Comparison of ENCODE assay signal across 9 cellular contexts in the genomic region with DNA sequence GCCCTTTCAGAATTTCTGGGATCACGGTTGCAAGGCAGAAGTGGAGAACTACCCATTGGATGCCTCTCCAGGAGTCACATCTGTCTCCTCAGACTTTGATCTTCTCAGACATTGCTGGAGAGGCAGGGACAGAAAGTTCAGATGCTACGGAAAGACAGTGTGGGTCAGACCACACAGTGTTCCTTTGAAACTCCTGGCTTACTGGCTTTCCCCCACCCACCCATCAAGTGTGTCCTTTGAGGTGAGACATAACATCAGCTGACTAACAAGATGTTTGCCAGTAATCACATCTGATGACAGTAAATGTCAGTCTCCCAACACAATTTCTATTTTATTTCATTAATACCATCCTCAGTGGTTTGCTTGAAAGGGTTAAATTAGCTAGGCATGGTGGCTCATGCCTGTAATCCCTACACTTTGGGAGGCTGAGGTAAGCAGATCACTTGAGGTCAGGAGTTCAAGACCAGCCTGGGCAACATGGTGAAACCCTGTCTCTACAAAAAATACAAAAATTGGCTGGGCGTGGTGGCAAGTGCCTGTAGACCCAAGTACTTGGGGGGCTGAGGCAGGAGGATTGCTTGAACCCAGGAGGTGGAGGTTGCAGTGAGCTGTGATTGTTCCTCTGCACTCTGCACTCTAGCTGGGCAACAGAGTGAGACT.
DNase-seq lines count a peak whose midpoint lies in the region; ATAC-seq, FAIRE-seq and TF ChIP-seq lines count a peak whose summit lies in the region.
"Had no signal": no experiment of that assay in that cellular context is flagged by ENCODE, and none has a peak within 500 bp of the region (broad histone marks: within the 10 kb centered on the region; RNA-seq: fewer than 3 reads in every experiment).

No MANE protein-coding gene starts in this region.

- POLR2A ChIA-PET in WTC11 (lab: Charles Lee), result no interaction called here

- DNase-seq in GM12892 (ENCODE audit: insufficient read length) (no peak), WTC11 (ENCODE audit: low spot score) (no peak), D721Med (ENCODE audit: insufficient read length, low spot score) (no peak)
- DNase-seq in activated naive CD8-positive, alpha-beta T cell treated with anti-CD3 and anti-CD28 coated beads, Interleukin-2, amount 50 U/mL, for 16 hours (ENCODE audit: low read depth, low spot score), result peak; percentile 65
- DNase-seq in stimulated activated CD4-positive, alpha-beta T cell treated with anti-CD3 and anti-CD28 coated beads, TNF-alpha, amount 100 ng/mL, for 24 hours (ENCODE audit: low read depth in 3 of 3), result peak; percentile 48 to 63 (median 61)
- DNase-seq in effector CD4-positive, alpha-beta T cell, result no peak

- FAIRE-seq in GM12892 (lab: Jason Lieb, UNC), result peak; percentile 63
- no peak for FAIRE-seq in D721Med (lab: Jason Lieb, UNC)
- FAIRE-seq: islet of Langerhans had no signal

- ATAC-seq in WTC11 (no peak; the same call in 1 of the 2 replicates), GM18502 (IDR thresholded peaks at IDR 0.05; ENCODE audit: poor library complexity, unreplicated experiment) (no peak), GM21737 (IDR thresholded peaks at IDR 0.05; ENCODE audit: unreplicated experiment) (no peak)

- peaks cover 38% of the 10 kb centered on the region for H3K36me3 Mint-ChIP-seq in WTC11

- H3K9me3 Mint-ChIP-seq in WTC11, result peaks cover 42% of the 10 kb centered on the region

- peaks cover 46% of the 10 kb centered on the region for H3K4me1 Mint-ChIP-seq in WTC11

- H3K27me3 Mint-ChIP-seq in WTC11 (ENCODE audit: low read depth), result peaks cover 21% of the 10 kb centered on the region

- CTCF ChIA-PET in WTC11 (lab: Charles Lee), result interaction anchor here (0.8 to 3.6 kb wide), 19 partner anchors 14 to 441 kb away, joined by 3 to 47 read pairs (median 4); no protein-coding TSS in a partner anchor

- TF ChIP-seq CTCF in WTC11 (IDR thresholded peaks at IDR 0.05), result no peak
- no peak for TF ChIP-seq CTCF in D721Med (IDR thresholded peaks at IDR 0.05; ENCODE audit: insufficient read depth, missing control alignments)

- peak overlapping the region; percentile 37; the same call in 1 of the 2 replicates for H3K27ac Mint-ChIP-seq in WTC11

- no peak overlapping the region for H3K4me3 Mint-ChIP-seq in WTC11

- TF ChIP-seq POLR2A in GM12892 (IDR thresholded peaks at IDR 0.05; ENCODE audit: low read depth, low read length), result no peak

TF ChIP-seq in WTC11, 78 proteins besides CTCF, POLR2A, EP300 and RAD21:
- TF ChIP-seq ZNF396 (CRISPR knock-in tag; IDR thresholded peaks at IDR 0.05; ENCODE audit: borderline replicate concordance) (no peak), FOXK1 (CRISPR knock-in tag; IDR thresholded peaks at IDR 0.05) (no peak), PRRX2 (CRISPR knock-in tag; IDR thresholded peaks at IDR 0.05) (no peak), ZNF219 (CRISPR knock-in tag; IDR thresholded peaks at IDR 0.05; ENCODE audit: borderline replicate concordance) (no peak), NR2C2 (CRISPR knock-in tag; IDR thresholded peaks at IDR 0.05) (no peak), FOXJ3 (CRISPR knock-in tag; IDR thresholded peaks at IDR 0.05; ENCODE audit: borderline replicate concordance) (no peak), NR3C1 (CRISPR knock-in tag; conservative IDR thresholded peaks at IDR 0.05; ENCODE audit: low read depth) (no peak), ESRRA (CRISPR knock-in tag; IDR thresholded peaks at IDR 0.05; ENCODE audit: borderline replicate concordance) (no peak), ZNF416 (CRISPR knock-in tag; IDR thresholded peaks at IDR 0.05) (no peak), CBFB (CRISPR knock-in tag; IDR thresholded peaks at IDR 0.05; ENCODE audit: low read depth) (no peak), ETV6 (CRISPR knock-in tag; IDR thresholded peaks at IDR 0.05) (no peak), SMAD4 (CRISPR knock-in tag; IDR thresholded peaks at IDR 0.05) (no peak), ZNF138 (CRISPR knock-in tag; conservative IDR thresholded peaks at IDR 0.05) (no peak), ZNF263 (CRISPR knock-in tag; IDR thresholded peaks at IDR 0.05; ENCODE audit: low read depth) (no peak)
- TF ChIP-seq, protein P1, sequence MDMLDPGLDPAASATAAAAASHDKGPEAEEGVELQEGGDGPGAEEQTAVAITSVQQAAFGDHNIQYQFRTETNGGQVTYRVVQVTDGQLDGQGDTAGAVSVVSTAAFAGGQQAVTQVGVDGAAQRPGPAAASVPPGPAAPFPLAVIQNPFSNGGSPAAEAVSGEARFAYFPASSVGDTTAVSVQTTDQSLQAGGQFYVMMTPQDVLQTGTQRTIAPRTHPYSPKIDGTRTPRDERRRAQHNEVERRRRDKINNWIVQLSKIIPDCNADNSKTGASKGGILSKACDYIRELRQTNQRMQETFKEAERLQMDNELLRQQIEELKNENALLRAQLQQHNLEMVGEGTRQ (CRISPR knock-in tag; IDR thresholded peaks at IDR 0.05), result no peak
- TF ChIP-seq, protein P2, sequence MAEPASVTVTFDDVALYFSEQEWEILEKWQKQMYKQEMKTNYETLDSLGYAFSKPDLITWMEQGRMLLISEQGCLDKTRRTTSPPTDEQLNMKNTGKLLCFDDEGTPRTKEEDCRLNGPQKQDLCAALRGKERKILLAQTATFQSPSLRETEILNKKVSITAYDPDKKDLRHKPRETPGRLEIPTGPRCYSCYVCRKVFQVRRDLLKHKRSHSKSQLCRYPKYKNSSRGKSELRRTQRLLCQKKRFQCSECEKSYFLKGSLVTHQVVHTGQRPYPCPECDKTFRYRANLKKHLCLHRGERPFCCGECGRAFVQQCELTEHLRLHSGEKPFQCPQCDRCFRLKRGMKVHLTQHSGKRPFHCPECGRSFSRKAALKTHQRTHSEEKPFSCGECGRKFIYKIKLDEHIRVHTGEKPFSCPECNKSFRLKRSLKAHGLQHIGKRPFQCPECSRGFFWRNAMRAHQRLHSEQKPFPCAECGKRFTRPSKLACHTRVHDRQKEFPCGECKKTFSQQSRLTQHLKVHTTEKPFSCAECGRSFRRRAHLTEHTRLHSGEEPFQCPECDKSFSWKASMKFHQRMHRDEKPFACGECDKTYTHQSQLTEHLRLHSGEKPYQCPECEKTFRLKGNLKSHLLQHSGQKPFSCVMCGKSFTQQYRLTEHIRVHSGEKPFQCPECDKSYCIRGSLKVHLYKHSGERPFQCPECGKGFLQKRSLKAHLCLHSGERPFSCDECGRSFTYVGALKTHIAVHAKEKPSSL (CRISPR knock-in tag; conservative IDR thresholded peaks at IDR 0.05), result no peak
- TF ChIP-seq, protein P3, sequence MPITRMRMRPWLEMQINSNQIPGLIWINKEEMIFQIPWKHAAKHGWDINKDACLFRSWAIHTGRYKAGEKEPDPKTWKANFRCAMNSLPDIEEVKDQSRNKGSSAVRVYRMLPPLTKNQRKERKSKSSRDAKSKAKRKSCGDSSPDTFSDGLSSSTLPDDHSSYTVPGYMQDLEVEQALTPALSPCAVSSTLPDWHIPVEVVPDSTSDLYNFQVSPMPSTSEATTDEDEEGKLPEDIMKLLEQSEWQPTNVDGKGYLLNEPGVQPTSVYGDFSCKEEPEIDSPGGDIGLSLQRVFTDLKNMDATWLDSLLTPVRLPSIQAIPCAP (CRISPR knock-in tag; IDR thresholded peaks at IDR 0.05), result no peak
- TF ChIP-seq, protein P4, sequence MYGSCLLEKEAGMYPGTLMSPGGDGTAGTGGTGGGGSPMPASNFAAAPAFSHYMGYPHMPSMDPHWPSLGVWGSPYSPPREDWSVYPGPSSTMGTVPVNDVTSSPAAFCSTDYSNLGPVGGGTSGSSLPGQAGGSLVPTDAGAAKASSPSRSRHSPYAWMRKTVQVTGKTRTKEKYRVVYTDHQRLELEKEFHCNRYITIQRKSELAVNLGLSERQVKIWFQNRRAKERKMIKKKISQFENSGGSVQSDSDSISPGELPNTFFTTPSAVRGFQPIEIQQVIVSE (CRISPR knock-in tag; IDR thresholded peaks at IDR 0.05; ENCODE audit: borderline replicate concordance), result no peak
- TF ChIP-seq, protein P5, sequence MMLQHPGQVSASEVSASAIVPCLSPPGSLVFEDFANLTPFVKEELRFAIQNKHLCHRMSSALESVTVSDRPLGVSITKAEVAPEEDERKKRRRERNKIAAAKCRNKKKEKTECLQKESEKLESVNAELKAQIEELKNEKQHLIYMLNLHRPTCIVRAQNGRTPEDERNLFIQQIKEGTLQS (CRISPR knock-in tag; conservative IDR thresholded peaks at IDR 0.05), result no peak
- TF ChIP-seq, protein P6, sequence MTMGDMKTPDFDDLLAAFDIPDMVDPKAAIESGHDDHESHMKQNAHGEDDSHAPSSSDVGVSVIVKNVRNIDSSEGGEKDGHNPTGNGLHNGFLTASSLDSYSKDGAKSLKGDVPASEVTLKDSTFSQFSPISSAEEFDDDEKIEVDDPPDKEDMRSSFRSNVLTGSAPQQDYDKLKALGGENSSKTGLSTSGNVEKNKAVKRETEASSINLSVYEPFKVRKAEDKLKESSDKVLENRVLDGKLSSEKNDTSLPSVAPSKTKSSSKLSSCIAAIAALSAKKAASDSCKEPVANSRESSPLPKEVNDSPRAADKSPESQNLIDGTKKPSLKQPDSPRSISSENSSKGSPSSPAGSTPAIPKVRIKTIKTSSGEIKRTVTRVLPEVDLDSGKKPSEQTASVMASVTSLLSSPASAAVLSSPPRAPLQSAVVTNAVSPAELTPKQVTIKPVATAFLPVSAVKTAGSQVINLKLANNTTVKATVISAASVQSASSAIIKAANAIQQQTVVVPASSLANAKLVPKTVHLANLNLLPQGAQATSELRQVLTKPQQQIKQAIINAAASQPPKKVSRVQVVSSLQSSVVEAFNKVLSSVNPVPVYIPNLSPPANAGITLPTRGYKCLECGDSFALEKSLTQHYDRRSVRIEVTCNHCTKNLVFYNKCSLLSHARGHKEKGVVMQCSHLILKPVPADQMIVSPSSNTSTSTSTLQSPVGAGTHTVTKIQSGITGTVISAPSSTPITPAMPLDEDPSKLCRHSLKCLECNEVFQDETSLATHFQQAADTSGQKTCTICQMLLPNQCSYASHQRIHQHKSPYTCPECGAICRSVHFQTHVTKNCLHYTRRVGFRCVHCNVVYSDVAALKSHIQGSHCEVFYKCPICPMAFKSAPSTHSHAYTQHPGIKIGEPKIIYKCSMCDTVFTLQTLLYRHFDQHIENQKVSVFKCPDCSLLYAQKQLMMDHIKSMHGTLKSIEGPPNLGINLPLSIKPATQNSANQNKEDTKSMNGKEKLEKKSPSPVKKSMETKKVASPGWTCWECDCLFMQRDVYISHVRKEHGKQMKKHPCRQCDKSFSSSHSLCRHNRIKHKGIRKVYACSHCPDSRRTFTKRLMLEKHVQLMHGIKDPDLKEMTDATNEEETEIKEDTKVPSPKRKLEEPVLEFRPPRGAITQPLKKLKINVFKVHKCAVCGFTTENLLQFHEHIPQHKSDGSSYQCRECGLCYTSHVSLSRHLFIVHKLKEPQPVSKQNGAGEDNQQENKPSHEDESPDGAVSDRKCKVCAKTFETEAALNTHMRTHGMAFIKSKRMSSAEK (CRISPR knock-in tag; IDR thresholded peaks at IDR 0.05; ENCODE audit: borderline replicate concordance), result no peak

Comparison
In these comparisons a context has a peak if more than half of its experiments do, and no peak if none do; other contexts are left out.
1. DNase-seq: peak in activated naive CD8-positive, alpha-beta T cell treated with anti-CD3 and anti-CD28 coated beads, Interleukin-2, amount 50 U/mL, for 16 hours (single experiment) and stimulated activated CD4-positive, alpha-beta T cell treated with anti-CD3 and anti-CD28 coated beads, TNF-alpha, amount 100 ng/mL, for 24 hours (3 of 3); none in GM12892 (single experiment), WTC11 (single experiment), effector CD4-positive, alpha-beta T cell (single experiment) and D721Med (single experiment).